10 cellular contexts compared by ENCODE assay signal in the genomic region with DNA sequence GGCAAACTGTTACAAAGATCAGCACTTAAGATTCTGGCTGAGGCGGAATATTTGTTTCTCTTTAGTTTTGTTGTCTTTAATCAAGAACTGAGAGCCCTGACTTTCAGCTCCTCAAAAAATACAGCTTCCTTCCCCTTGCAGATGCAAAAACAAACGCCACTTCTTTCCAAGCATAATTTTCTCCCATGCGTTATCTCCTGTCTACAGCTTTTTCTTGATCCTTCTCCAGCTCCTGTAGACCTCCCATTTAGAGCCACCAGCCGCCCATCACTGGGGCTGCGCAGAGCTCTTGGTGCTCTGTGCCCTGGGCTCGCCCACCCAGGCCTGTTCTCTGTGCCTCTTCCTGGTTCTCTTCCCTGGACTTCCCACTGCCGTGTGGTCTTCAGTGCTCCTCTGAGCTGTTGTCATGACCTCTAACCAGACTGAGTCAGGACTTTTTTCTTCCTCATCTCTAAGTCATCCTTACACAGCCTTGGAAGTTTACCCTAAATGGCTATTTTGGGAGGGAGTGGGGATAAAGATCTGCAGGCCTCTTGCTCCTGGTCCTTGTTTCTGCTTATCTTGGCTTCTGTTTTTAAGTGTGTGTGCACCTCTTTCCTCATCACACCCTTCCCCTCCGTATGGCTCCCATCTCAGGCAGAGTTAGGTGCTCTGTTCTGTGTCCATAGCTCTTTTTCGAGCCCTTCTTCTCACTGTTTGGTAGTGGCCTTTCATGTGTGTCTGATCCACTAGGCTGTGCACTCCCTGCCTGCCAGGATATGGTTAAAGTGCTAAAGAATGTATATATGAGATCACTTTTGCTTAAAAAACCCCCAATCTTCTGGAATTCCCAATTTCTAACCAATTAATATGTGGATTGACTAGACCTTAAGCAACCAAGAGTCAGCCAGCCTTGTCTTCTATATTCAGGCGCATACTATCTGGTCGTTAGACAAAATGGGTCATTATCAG.
DNase-seq lines count a peak whose midpoint lies in the region; ATAC-seq and TF ChIP-seq lines count a peak whose summit lies in the region.
"Had no signal": no experiment of that assay in that cellular context is flagged by ENCODE, and none has a peak within 500 bp of the region (broad histone marks: within the 10 kb centered on the region; RNA-seq: fewer than 3 reads in every experiment).

No MANE protein-coding gene starts in this region.

- no peak overlapping the region for H3K4me3 Mint-ChIP-seq in activated naive CD4-positive, alpha-beta T cell treated with anti-CD3 and anti-CD28 coated beads, Interleukin-2, amount 50 U/mL, for 24 hours
- H3K4me3 Mint-ChIP-seq in dendritic cell treated with granulocyte-macrophage colony-stimulating factor and Interleukin-4, amounts not matched to agents 40 ng/mL and 50 ng/mL, for 4 days, result peak overlapping the region; percentile 56
- no peak overlapping the region for H3K4me3 Mint-ChIP-seq in stimulated activated naive B cell treated with anti-CD40 and anti-IgM and Interleukin-4, amounts not matched to agents 10 μg/mL and 1 μg/mL and 100 μg/mL, for 72 hours
- H3K4me3 Mint-ChIP-seq: GM23338 had no signal

- ATAC-seq in stimulated activated naive B cell treated with anti-CD40 and anti-IgM and Interleukin-4, amounts not matched to agents 10 μg/mL and 1 μg/mL and 100 μg/mL, for 72 hours (replicated peaks), result no peak
- ATAC-seq in left colon (no peak), GM21360 (IDR thresholded peaks at IDR 0.05; ENCODE audit: unreplicated experiment) (no peak)
- ATAC-seq: GM23338 had no signal

- no peak for TF ChIP-seq EP300 in transverse colon (IDR thresholded peaks at IDR 0.05; ENCODE audit: low read depth)

- no peaks in the 10 kb centered on the region for H3K9me3 ChIP-seq in transverse colon

- TF ChIP-seq POLR2A in transverse colon (IDR thresholded peaks at IDR 0.05), result no peak

- H3K27me3 ChIP-seq in transverse colon, result no peaks in the 10 kb centered on the region

- H3K9me3 Mint-ChIP-seq in activated naive CD4-positive, alpha-beta T cell treated with anti-CD3 and anti-CD28 coated beads, Interleukin-2, amount 50 U/mL, for 24 hours, result no peaks in the 10 kb centered on the region
- no peaks in the 10 kb centered on the region for H3K9me3 Mint-ChIP-seq in dendritic cell treated with granulocyte-macrophage colony-stimulating factor and Interleukin-4, amounts not matched to agents 40 ng/mL and 50 ng/mL, for 4 days
- no peaks in the 10 kb centered on the region for H3K9me3 Mint-ChIP-seq in stimulated activated naive B cell treated with anti-CD40 and anti-IgM and Interleukin-4, amounts not matched to agents 10 μg/mL and 1 μg/mL and 100 μg/mL, for 72 hours

- H3K36me3 Mint-ChIP-seq in activated naive CD4-positive, alpha-beta T cell treated with anti-CD3 and anti-CD28 coated beads, Interleukin-2, amount 50 U/mL, for 24 hours, result peaks cover 13% of the 10 kb centered on the region
- peaks cover 61% of the 10 kb centered on the region for H3K36me3 Mint-ChIP-seq in dendritic cell treated with granulocyte-macrophage colony-stimulating factor and Interleukin-4, amounts not matched to agents 40 ng/mL and 50 ng/mL, for 4 days (ENCODE audit: low read depth)
- H3K36me3 Mint-ChIP-seq in stimulated activated naive B cell treated with anti-CD40 and anti-IgM and Interleukin-4, amounts not matched to agents 10 μg/mL and 1 μg/mL and 100 μg/mL, for 72 hours, result peaks cover 35 to 45% of the 10 kb centered on the region in 2 donors

- in situ Hi-C loops in transverse colon (cut with MboI; ENCODE audit: low pct_ligation_motif_present in 1 of 4, low pct_unique_long_range_greater_than_20kb in 1 of 4, low sequenced_read_pairs in 3 of 4), result no loop called here

- intact Hi-C loops in dendritic cell treated with granulocyte-macrophage colony-stimulating factor and Interleukin-4, amounts not matched to agents 40 ng/mL and 50 ng/mL, for 4 days (cut with micrococcal nuclease), result no loop called here
- intact Hi-C loops in transverse colon (cut with DNase I; ENCODE audit: low total_unique reads) (no loop called here), left colon (cut with DNase I, micrococcal nuclease) (no loop called here)

- no peaks in the 10 kb centered on the region for H3K27me3 Mint-ChIP-seq in activated naive CD4-positive, alpha-beta T cell treated with anti-CD3 and anti-CD28 coated beads, Interleukin-2, amount 50 U/mL, for 24 hours
- H3K27me3 Mint-ChIP-seq in dendritic cell treated with granulocyte-macrophage colony-stimulating factor and Interleukin-4, amounts not matched to agents 40 ng/mL and 50 ng/mL, for 4 days, result no peaks in the 10 kb centered on the region
- H3K27me3 Mint-ChIP-seq in stimulated activated naive B cell treated with anti-CD40 and anti-IgM and Interleukin-4, amounts not matched to agents 10 μg/mL and 1 μg/mL and 100 μg/mL, for 72 hours, result no peaks in the 10 kb centered on the region

- H3K27ac ChIP-seq in transverse colon, result peak overlapping the region; percentile 63 to 74 (median 69)
- H3K27ac ChIP-seq: VCaP had no signal

- 74 to 79% methylated on average over 9 to 11 of the region's 11 CpGs for WGBS in transverse colon (ENCODE audit: low coverage in 1 of 2), 2 donors

- no peak for DNase-seq in activated naive CD4-positive, alpha-beta T cell treated with anti-CD3 and anti-CD28 coated beads, Interleukin-2, amount 50 U/mL, for 16 hours
- peak; percentile 67 for DNase-seq in medulla oblongata (ENCODE audit: extremely low spot score)
- DNase-seq in transverse colon, result no peak
- DNase-seq in stimulated activated naive B cell treated with anti-CD40 and anti-IgM and Interleukin-4, amounts not matched to agents 10 μg/mL and 1 μg/mL and 100 μg/mL, for 72 hours, result no peak
- DNase-seq in left colon, result no peak

- peaks cover 28 to 78% (median 60%) of the 10 kb centered on the region in 4 donors for H3K4me1 ChIP-seq in transverse colon

- H3K4me3 ChIP-seq in transverse colon, result no peak overlapping the region
- H3K4me3 ChIP-seq: GM23338 had no signal

- H3K4me1 Mint-ChIP-seq in activated naive CD4-positive, alpha-beta T cell treated with anti-CD3 and anti-CD28 coated beads, Interleukin-2, amount 50 U/mL, for 24 hours, result peaks cover 13% of the 10 kb centered on the region
- H3K4me1 Mint-ChIP-seq in dendritic cell treated with granulocyte-macrophage colony-stimulating factor and Interleukin-4, amounts not matched to agents 40 ng/mL and 50 ng/mL, for 4 days (ENCODE audit: low read depth), result peaks cover 52% of the 10 kb centered on the region
- H3K4me1 Mint-ChIP-seq in stimulated activated naive B cell treated with anti-CD40 and anti-IgM and Interleukin-4, amounts not matched to agents 10 μg/mL and 1 μg/mL and 100 μg/mL, for 72 hours, result peaks cover 26 to 39% of the 10 kb centered on the region in 2 donors

- no peak for TF ChIP-seq CTCF in transverse colon (IDR thresholded peaks at IDR 0.05)

- H3K36me3 ChIP-seq in transverse colon, result no peaks in the 10 kb centered on the region

- peak overlapping the region; percentile 43 for H3K27ac Mint-ChIP-seq in activated naive CD4-positive, alpha-beta T cell treated with anti-CD3 and anti-CD28 coated beads, Interleukin-2, amount 50 U/mL, for 24 hours
- peak overlapping the region; percentile 91 for H3K27ac Mint-ChIP-seq in dendritic cell treated with granulocyte-macrophage colony-stimulating factor and Interleukin-4, amounts not matched to agents 40 ng/mL and 50 ng/mL, for 4 days
- no peak overlapping the region for H3K27ac Mint-ChIP-seq in stimulated activated naive B cell treated with anti-CD40 and anti-IgM and Interleukin-4, amounts not matched to agents 10 μg/mL and 1 μg/mL and 100 μg/mL, for 72 hours
- H3K27ac Mint-ChIP-seq: GM23338 had no signal
